ENCODE assay signal across 14 cellular contexts in genomic region chr19:8393871-8394250, GRCh38. TPM values are rescaled to one million over a fixed set of nuclear protein-coding genes. Genes with fewer than 3 reads are reported as not detected.
DNase-seq lines count a peak whose midpoint lies in the region; ATAC-seq and TF ChIP-seq lines count a peak whose summit lies in the region.
"Had no signal": no experiment of that assay in that cellular context is flagged by ENCODE, and none has a peak within 500 bp of the region (broad histone marks: within the 10 kb centered on the region; RNA-seq: fewer than 3 reads in every experiment).

No MANE protein-coding gene starts in this region.

- H2AFZ ChIP-seq in osteoblast (ENCODE audit: low read length): no peak overlapping the region

- peaks cover 74% of the 10 kb centered on the region for H4K20me1 ChIP-seq in osteoblast (ENCODE audit: insufficient read depth, low read length)

- DNase-seq in heart left ventricle: no peak
- no peak for DNase-seq in cardiac septum (ENCODE audit: low spot score)
- DNase-seq in osteoblast (ENCODE audit: insufficient read length, low spot score, missing footprints): peak; percentile 35
- no peak for DNase-seq in vagina (ENCODE audit: extremely low spot score in 2 of 2)
- DNase-seq in D341Med (ENCODE audit: low spot score): no peak
- DNase-seq in activated CD4-positive, alpha-beta T cell treated with anti-CD3 and anti-CD28 coated beads, Interleukin-2, amount 50 U/mL, for 48 hours: no peak
- DNase-seq: activated B cell treated with CpG ODN at 0.5 μM for 24 hours; activated effector memory CD4-positive, alpha-beta T cell treated with Interleukin-2 at 50 U/mL for 16 hours; cerebellar nuclear complex; SIG-M5; stimulated activated CD4-positive, alpha-beta T cell treated with anti-CD3 and anti-CD28 coated beads, Interleukin-4, amount 100 ng/mL, for 24 hours; stimulated activated naive CD8-positive, alpha-beta T cell treated with anti-CD3 and anti-CD28 coated beads, Interleukin-15, amount 100 ng/mL, for 72 hours had no signal

- H3K9me3 ChIP-seq in heart left ventricle: no peaks in the 10 kb centered on the region
- H3K9me3 ChIP-seq in gastroesophageal sphincter: no peaks in the 10 kb centered on the region
- H3K9me3 ChIP-seq in osteoblast (ENCODE audit: low read depth, low read length): no peaks in the 10 kb centered on the region
- H3K9me3 ChIP-seq in vagina: no peaks in the 10 kb centered on the region

- intact Hi-C loops in heart left ventricle (cut with DNase I) (loop anchor here in 2 of 10 donors (2.0 kb wide), 2 partner anchors 31 to 39 kb away; no protein-coding TSS in a partner anchor), cardiac septum (cut with DNase I) (no loop called here), vagina (cut with DNase I) (loop anchor here (5.0 kb wide), 1 partner anchor 37 kb away; no protein-coding TSS in a partner anchor)

- H3K27me3 ChIP-seq in heart left ventricle: no peaks in the 10 kb centered on the region
- H3K27me3 ChIP-seq in gastroesophageal sphincter: no peaks in the 10 kb centered on the region
- H3K27me3 ChIP-seq in osteoblast (ENCODE audit: insufficient read depth, low read length): no peaks in the 10 kb centered on the region
- H3K27me3 ChIP-seq in vagina: no peaks in the 10 kb centered on the region

- H3K4me3 ChIP-seq in heart left ventricle (no peak overlapping the region), gastroesophageal sphincter (no peak overlapping the region), osteoblast (ENCODE audit: insufficient read depth, low read length) (no peak overlapping the region), vagina (no peak overlapping the region)

- TF ChIP-seq CTCF in heart left ventricle (IDR thresholded peaks at IDR 0.05): no peak
- TF ChIP-seq CTCF in gastroesophageal sphincter (IDR thresholded peaks at IDR 0.05): no peak
- TF ChIP-seq CTCF in osteoblast (IDR thresholded peaks at IDR 0.05; ENCODE audit: extremely low read depth, low read depth, low read length): no peak
- TF ChIP-seq CTCF in vagina (IDR thresholded peaks at IDR 0.05): no peak

- ATAC-seq in heart left ventricle (no peak), gastroesophageal sphincter (no peak), GM21737 (IDR thresholded peaks at IDR 0.05; ENCODE audit: unreplicated experiment) (no peak)
- ATAC-seq: stimulated activated naive CD8-positive, alpha-beta T cell treated with anti-CD3 and anti-CD28 coated beads, Interleukin-15, amount 100 ng/mL, for 72 hours had no signal

- H3K4me2 ChIP-seq in osteoblast (ENCODE audit: insufficient read depth, low read length): no peak overlapping the region

- H3K79me2 ChIP-seq in osteoblast (ENCODE audit: insufficient read depth, low read length): peaks cover 72% of the 10 kb centered on the region

- H3K36me3 ChIP-seq in heart left ventricle: peaks cover 0 to 8% (median 0%) of the 10 kb centered on the region in 9 donors
- H3K36me3 ChIP-seq in gastroesophageal sphincter: peaks cover 0 to 10% of the 10 kb centered on the region in 2 donors
- H3K36me3 ChIP-seq in osteoblast (ENCODE audit: insufficient read depth, low read length): no peaks in the 10 kb centered on the region
- no peaks in the 10 kb centered on the region for H3K36me3 ChIP-seq in vagina

- H3K4me1 ChIP-seq in heart left ventricle (peaks cover 14 to 83% (median 75%) of the 10 kb centered on the region in 12 donors), gastroesophageal sphincter (peaks cover 7 to 88% (median 60%) of the 10 kb centered on the region in 3 donors), osteoblast (ENCODE audit: insufficient read depth, low read length) (peaks cover 23% of the 10 kb centered on the region), vagina (peaks cover 76% of the 10 kb centered on the region)

- H3K27ac ChIP-seq in heart left ventricle: peak overlapping the region; percentile 15 to 100 (median 100)
- peak overlapping the region in 3 of 4 donors; percentile 80 to 100 (median 98) for H3K27ac ChIP-seq in gastroesophageal sphincter
- no peak overlapping the region for H3K27ac ChIP-seq in osteoblast (ENCODE audit: low read depth, low read length)
- H3K27ac ChIP-seq in vagina: peak overlapping the region; percentile 22

- 57 to 79% (median 73%) methylated on average over 2 to 8 of the region's 8 CpGs for WGBS in heart left ventricle, 4 donors
- no CpG with 5 or more reads among the region's 8 CpGs for WGBS in gastroesophageal sphincter (ENCODE audit: low coverage in 1 of 2), 2 donors

- TF ChIP-seq POLR2A in heart left ventricle (IDR thresholded peaks at IDR 0.05) (no peak), gastroesophageal sphincter (IDR thresholded peaks at IDR 0.05) (no peak), vagina (IDR thresholded peaks at IDR 0.05) (no peak)

- no peak for TF ChIP-seq EP300 in gastroesophageal sphincter (IDR thresholded peaks at IDR 0.05)

RNA-seq across cellular contexts. Expression of gene RAB11B, which starts 3.7 kb away (rescaled TPM):
- 100 to 1,000 TPM in 8 of 9 donors, 10 to 100 TPM in 1; 56.4 to 159 (median 141) TPM for total RNA-seq in heart left ventricle
- polyA plus RNA-seq in heart left ventricle: 100 to 1,000 TPM; 124 to 126 TPM
- 132 TPM for total RNA-seq in cardiac septum
- 10 to 100 TPM; 28.6 to 71.8 (median 36.1) TPM for total RNA-seq in gastroesophageal sphincter
- 24.2 and 28.3 TPM in 2 replicates for total RNA-seq in osteoblast
- total RNA-seq in vagina: 88.1 TPM

RNA-seq across cellular contexts. Expression of gene MARCHF2, which starts 19.2 kb away (rescaled TPM):
- 100 to 1,000 TPM in 4 of 9 donors, 10 to 100 TPM in 5; 67.2 to 308 (median 93.7) TPM for total RNA-seq in heart left ventricle
- polyA plus RNA-seq in heart left ventricle: 10 to 100 TPM; 50.7 to 70.3 TPM
- total RNA-seq in cardiac septum: 84.3 TPM
- 100 to 1,000 TPM; 125 to 330 (median 237) TPM for total RNA-seq in gastroesophageal sphincter
- 69.8 and 72.5 TPM in 2 replicates for total RNA-seq in osteoblast
- 146 TPM for total RNA-seq in vagina

RNA-seq across cellular contexts. Expression of gene ANGPTL4, which starts 29.9 kb away (rescaled TPM):
- 100 to 1,000 TPM in 1 of 9 donors, 10 to 100 TPM in 4, 1 to 10 TPM in 4; 2.4 to 117 (median 10.8) TPM for total RNA-seq in heart left ventricle
- polyA plus RNA-seq in heart left ventricle: 10 to 100 TPM in 1 of 2 donors, 1 to 10 TPM in 1; 9.4 to 13.6 TPM
- 4.1 TPM for total RNA-seq in cardiac septum
- total RNA-seq in gastroesophageal sphincter: 10 to 100 TPM in 3 of 4 donors, 1 to 10 TPM in 1; 4.4 to 48.2 (median 19.4) TPM
- 1.1 and 1.2 TPM in 2 replicates for total RNA-seq in osteoblast
- 92.8 TPM for total RNA-seq in vagina
- total RNA-seq: activated B cell treated with CpG ODN at 0.5 μM for 24 hours had no signal

RNA-seq across cellular contexts. Expression of gene KANK3, which starts 50.8 kb away (rescaled TPM):
- 10 to 100 TPM; 12.3 to 33.6 (median 15.9) TPM for total RNA-seq in heart left ventricle
- polyA plus RNA-seq in heart left ventricle: 10 to 100 TPM; 16.9 to 19.4 TPM
- 13.1 TPM for total RNA-seq in cardiac septum
- 10 to 100 TPM in 3 of 4 donors, 1 to 10 TPM in 1; 9.8 to 22.3 (median 19.2) TPM for total RNA-seq in gastroesophageal sphincter
- 0.59 TPM in 1 of 2 replicates, not detected in the other for total RNA-seq in osteoblast
- 20.9 TPM for total RNA-seq in vagina

RNA-seq across cellular contexts. Expression of gene HNRNPM, which starts 50.9 kb away (rescaled TPM):
- total RNA-seq in heart left ventricle (100 to 1,000 TPM in 3 of 9 donors, 10 to 100 TPM in 6; 46.7 to 111 (median 95.3) TPM), cardiac septum (102 TPM), gastroesophageal sphincter (100 to 1,000 TPM in 2 of 4 donors, 10 to 100 TPM in 2; 75.1 to 120 (median 101) TPM), osteoblast (37.7 and 39.4 TPM in 2 replicates), vagina (140 TPM)
- polyA plus RNA-seq in heart left ventricle: 100 to 1,000 TPM in 1 of 2 donors, 10 to 100 TPM in 1; 43.4 to 183 TPM
